ENCODE assay signal across 30 cellular contexts in genomic region chr1:61561666-61562065, GRCh38.
DNase-seq lines count a peak whose midpoint lies in the region; ATAC-seq lines count a peak whose summit lies in the region.
"Had no signal": no experiment of that assay in that cellular context is flagged by ENCODE, and none has a peak within 500 bp of the region (broad histone marks: within the 10 kb centered on the region; RNA-seq: fewer than 3 reads in every experiment).

No MANE protein-coding gene starts in this region.

- DNase-seq in EH (ENCODE audit: low read depth): peak; percentile 45
- peak; percentile 55 for DNase-seq in adipocyte (ENCODE audit: low read depth)
- peak; percentile 26 for DNase-seq in kidney tubule cell (ENCODE audit: low spot score)
- no peak for DNase-seq in stimulated activated CD4-positive, alpha-beta T cell treated with anti-CD3 and anti-CD28 coated beads, Interleukin-15, amount 100 ng/mL, for 24 hours
- DNase-seq: activated CD4-positive, CD25-positive, alpha-beta regulatory T cell; activated gamma-delta T cell treated with Interleukin-2 at 50 U/mL for 16 hours; activated T-cell treated with anti-CD3 and anti-CD28 coated beads, Interleukin-2, amount 50 U/mL, for 48 hours; AML-193; body of pancreas; Calu3; CD4-positive, CD25-positive, alpha-beta regulatory T cell; DMS79; effector CD4-positive, alpha-beta T cell; GF-D8; left colon; NCI-H1092 treated with DMSO at 0.1 percent for 48 hours; NCI-H187; NCI-H2171; NCI-H510A; OCI-M1; stimulated activated naive B cell treated with anti-CD40 and anti-IgM and Interleukin-4, amounts not matched to agents 10 μg/mL and 1 μg/mL and 100 μg/mL, for 72 hours; T-helper 17 cell; upper lobe of right lung had no signal

- H3K4me1 ChIP-seq in adipocyte (ENCODE audit: control insufficient read depth, insufficient read depth, low read length): no peaks in the 10 kb centered on the region
- H3K4me1 ChIP-seq: body of pancreas, gastroesophageal sphincter, suprapubic skin, upper lobe of right lung had no signal

- H3K4me3 ChIP-seq in adipocyte (ENCODE audit: low read length): no peak overlapping the region
- H3K4me3 ChIP-seq: body of pancreas, gastroesophageal sphincter, suprapubic skin, upper lobe of right lung had no signal

- no peak overlapping the region for H3K9ac ChIP-seq in adipocyte (ENCODE audit: low read length)

- peaks cover 24% of the 10 kb centered on the region for H3K9me3 ChIP-seq in adipocyte (ENCODE audit: control insufficient read depth, low read length)
- H3K9me3 ChIP-seq: upper lobe of right lung had no signal

- H3K36me3 ChIP-seq in adipocyte (ENCODE audit: control insufficient read depth, insufficient read depth, low read length, severe bottlenecking): no peaks in the 10 kb centered on the region
- H3K36me3 ChIP-seq: gastroesophageal sphincter, suprapubic skin, upper lobe of right lung had no signal

- H3K27me3 ChIP-seq in adipocyte (replicated peaks; ENCODE audit: control insufficient read depth, insufficient read depth, low read length): no peaks in the 10 kb centered on the region
- H3K27me3 ChIP-seq: body of pancreas, gastroesophageal sphincter, suprapubic skin, upper lobe of right lung had no signal

- ATAC-seq in esophagus mucosa (peak; percentile 81), GM18873 (IDR thresholded peaks at IDR 0.05; ENCODE audit: low FRiP score, unreplicated experiment) (no peak), GM19351 (IDR thresholded peaks at IDR 0.05; ENCODE audit: unreplicated experiment) (no peak), HG03280 (IDR thresholded peaks at IDR 0.05; ENCODE audit: unreplicated experiment) (no peak)
- ATAC-seq: body of pancreas; gastroesophageal sphincter; left colon; SK-N-SH treated with all-trans-retinoic acid at 6 μM for 48 hours; stimulated activated naive B cell treated with anti-CD40 and anti-IgM and Interleukin-4, amounts not matched to agents 10 μg/mL and 1 μg/mL and 100 μg/mL, for 72 hours; T-helper 17 cell; upper lobe of right lung had no signal
